In the genomic region with DNA sequence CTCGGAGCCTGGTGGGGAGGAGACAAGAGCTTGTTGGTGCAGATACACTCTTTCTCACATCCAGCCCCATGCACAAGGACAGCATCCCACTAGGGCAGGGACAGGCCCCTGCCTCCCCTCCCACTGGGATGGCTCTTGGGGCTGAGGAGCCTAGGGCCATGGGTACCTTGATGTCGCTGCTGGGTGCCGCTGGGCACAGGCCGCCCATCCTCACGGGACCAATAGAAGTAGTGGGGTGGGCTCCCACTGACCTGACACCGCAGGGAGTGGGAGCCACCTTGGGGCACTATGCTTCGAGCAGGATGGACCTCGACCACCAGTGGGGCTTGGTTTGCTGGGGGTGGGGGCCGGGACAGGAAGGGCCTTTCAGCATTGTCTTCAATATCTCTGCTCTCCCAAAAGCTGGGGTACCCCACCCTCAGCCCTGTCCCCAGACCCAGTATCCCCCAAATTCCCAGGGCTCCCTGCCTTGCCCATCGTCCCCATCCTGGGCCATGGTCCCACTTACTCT, we compare ENCODE assay signal across 39 cellular contexts. TPM values are rescaled to one million over a fixed set of nuclear protein-coding genes. Genes with fewer than 3 reads are reported as not detected.
"Had no signal": no experiment of that assay in that cellular context is flagged by ENCODE, and none has a peak within 500 bp of the region (broad histone marks: within the 10 kb centered on the region; RNA-seq: fewer than 3 reads in every experiment).

No MANE protein-coding gene starts in this region.

- H3K9me3 Mint-ChIP-seq: activated B cell treated with CpG ODN at 0.5 μM for 24 hours; activated CD4-positive, alpha-beta memory T cell treated with anti-CD3 and anti-CD28 coated beads for 36 hours; activated naive CD4-positive, alpha-beta T cell treated with anti-CD3 and anti-CD28 coated beads for 36 hours; activated naive CD8-positive, alpha-beta T cell treated with anti-CD3 and anti-CD28 coated beads, Interleukin-2, amount 50 U/mL, for 24 hours; activated T-cell treated with anti-CD3 and anti-CD28 coated beads, Interleukin-2, amount 50 U/mL, for 4 hours; activated T-helper 1 cell treated with anti-CD3 and anti-CD28 coated beads, Interleukin-12 subunit alpha, Interleukin-12 subunit beta, Interleukin-2, Interleukin-4 antibody, amounts not matched to agents 30 ng/mL and 10 ng/mL and 1 ng/mL, durations not matched to agents 14 hours and 24 hours and 36 hours had no signal

- H3K27me3 Mint-ChIP-seq: activated B cell treated with CpG ODN at 0.5 μM for 24 hours; activated CD4-positive, alpha-beta memory T cell treated with anti-CD3 and anti-CD28 coated beads for 36 hours; activated naive CD8-positive, alpha-beta T cell; activated naive CD8-positive, alpha-beta T cell treated with anti-CD3 and anti-CD28 coated beads, Interleukin-2, amount 50 U/mL, for 24 hours had no signal

- H3K4me3 ChIP-seq: Peyer's patch had no signal

- H3K4me1 ChIP-seq: Peyer's patch had no signal

- H3K4me3 Mint-ChIP-seq: activated B cell treated with CpG ODN at 0.5 μM for 24 hours; activated CD4-positive, alpha-beta memory T cell treated with anti-CD3 and anti-CD28 coated beads for 36 hours; activated naive CD4-positive, alpha-beta T cell treated with anti-CD3 and anti-CD28 coated beads for 36 hours; activated naive CD8-positive, alpha-beta T cell; activated naive CD8-positive, alpha-beta T cell treated with anti-CD3 and anti-CD28 coated beads, Interleukin-2, amount 50 U/mL, for 24 hours; activated T-cell treated with anti-CD3 and anti-CD28 coated beads, Interleukin-2, amount 50 U/mL, for 4 hours; activated T-helper 1 cell treated with anti-CD3 and anti-CD28 coated beads, Interleukin-12 subunit alpha, Interleukin-12 subunit beta, Interleukin-2, Interleukin-4 antibody, amounts not matched to agents 30 ng/mL and 10 ng/mL and 1 ng/mL, durations not matched to agents 14 hours and 24 hours and 36 hours had no signal

- H3K27me3 ChIP-seq: brain microvascular endothelial cell, Peyer's patch had no signal

- H3K9ac ChIP-seq: KMS-11 had no signal

- H3K36me3 Mint-ChIP-seq: activated CD4-positive, alpha-beta memory T cell treated with anti-CD3 and anti-CD28 coated beads for 36 hours; activated naive CD8-positive, alpha-beta T cell had no signal

- H3K4me1 Mint-ChIP-seq: activated B cell treated with CpG ODN at 0.5 μM for 24 hours had no signal

- ATAC-seq: activated naive CD8-positive, alpha-beta T cell treated with anti-CD3 and anti-CD28 coated beads, Interleukin-2, amount 50 U/mL, for 24 hours; activated T-cell treated with anti-CD3 and anti-CD28 coated beads, Interleukin-2, amount 50 U/mL, for 4 hours; PC-3; Right ventricle myocardium inferior; SK-N-SH treated with all-trans-retinoic acid at 6 μM for 48 hours had no signal

- DNase-seq: activated B cell treated with CpG ODN at 0.5 μM for 24 hours; activated CD4-positive, alpha-beta memory T cell treated with anti-CD3 and anti-CD28 coated beads for 36 hours; activated CD4-positive, alpha-beta T cell treated with anti-CD3 and anti-CD28 coated beads for 4 hours; activated CD4-positive, alpha-beta T cell treated with anti-CD3 and anti-CD28 coated beads, Interleukin-2, amount 50 U/mL, for 1 hour; activated CD4-positive, CD25-positive, alpha-beta regulatory T cell treated with anti-CD3 and anti-CD28 coated beads, Interleukin-2, amount 50 U/mL, for 72 hours; activated CD8-positive, alpha-beta memory T cell treated with anti-CD3 and anti-CD28 coated beads, Interleukin-2, amount 50 U/mL, for 4 hours; activated gamma-delta T cell treated with Interleukin-2 at 50 U/mL for 16 hours; activated naive CD4-positive, alpha-beta T cell treated with anti-CD3 and anti-CD28 coated beads for 36 hours; activated naive CD8-positive, alpha-beta T cell treated with anti-CD3 and anti-CD28 coated beads, Interleukin-2, amount 50 U/mL, for 24 hours; activated T-cell treated with anti-CD3 and anti-CD28 coated beads for 4 hours; activated T-cell treated with anti-CD3 and anti-CD28 coated beads, Interleukin-2, amount 50 U/mL, for 4 hours; anterior cingulate cortex; brain microvascular endothelial cell; central memory CD4-positive, alpha-beta T cell; MM.1S; MV-4-11; NCI-H1092; NCI-H1436 treated with DMSO at 0.1 percent for 48 hours; NCI-H1694 treated with DMSO at 0.1 percent for 48 hours; NCI-H2029; NCI-H345; NCI-H524 treated with DMSO at 0.1 percent for 48 hours; NK-92 treated with Interleukin-12 subunit alpha and Interleukin-12 subunit beta, amount 100 ng/mL, for 24 hours; PC-3; Peyer's patch; RPMI8226; SIG-M5; T-helper 1 cell; T-helper 2 cell; T-helper 9 cell had no signal

- H3K27ac Mint-ChIP-seq: activated B cell treated with CpG ODN at 0.5 μM for 24 hours; activated CD4-positive, alpha-beta memory T cell treated with anti-CD3 and anti-CD28 coated beads for 36 hours; activated naive CD4-positive, alpha-beta T cell treated with anti-CD3 and anti-CD28 coated beads for 36 hours; activated naive CD8-positive, alpha-beta T cell; activated naive CD8-positive, alpha-beta T cell treated with anti-CD3 and anti-CD28 coated beads, Interleukin-2, amount 50 U/mL, for 24 hours; activated T-helper 1 cell treated with anti-CD3 and anti-CD28 coated beads, Interleukin-12 subunit alpha, Interleukin-12 subunit beta, Interleukin-2, Interleukin-4 antibody, amounts not matched to agents 30 ng/mL and 10 ng/mL and 1 ng/mL, durations not matched to agents 14 hours and 24 hours and 36 hours had no signal

- H3K27ac ChIP-seq: brain microvascular endothelial cell, KMS-11, Peyer's patch, VCaP had no signal

- H3K4me2 ChIP-seq: KMS-11 had no signal

- H3K9me3 ChIP-seq: Peyer's patch had no signal

RNA-seq across cellular contexts. Expression of a gene that starts 47.7 kb away (rescaled TPM):
- total RNA-seq: activated CD4-positive, alpha-beta memory T cell treated with anti-CD3 and anti-CD28 coated beads for 36 hours; activated naive CD4-positive, alpha-beta T cell treated with anti-CD3 and anti-CD28 coated beads for 36 hours; activated T-helper 1 cell treated with anti-CD3 and anti-CD28 coated beads, Interleukin-12 subunit alpha, Interleukin-12 subunit beta, Interleukin-2, Interleukin-4 antibody, amounts not matched to agents 30 ng/mL and 10 ng/mL and 1 ng/mL, durations not matched to agents 14 hours and 24 hours and 36 hours; LHCN-M2; NCI-H460; PC-3; Right ventricle myocardium inferior; SK-MEL-5 had no signal
